ENCODE assay signal across 1 cellular context in the genomic region with DNA sequence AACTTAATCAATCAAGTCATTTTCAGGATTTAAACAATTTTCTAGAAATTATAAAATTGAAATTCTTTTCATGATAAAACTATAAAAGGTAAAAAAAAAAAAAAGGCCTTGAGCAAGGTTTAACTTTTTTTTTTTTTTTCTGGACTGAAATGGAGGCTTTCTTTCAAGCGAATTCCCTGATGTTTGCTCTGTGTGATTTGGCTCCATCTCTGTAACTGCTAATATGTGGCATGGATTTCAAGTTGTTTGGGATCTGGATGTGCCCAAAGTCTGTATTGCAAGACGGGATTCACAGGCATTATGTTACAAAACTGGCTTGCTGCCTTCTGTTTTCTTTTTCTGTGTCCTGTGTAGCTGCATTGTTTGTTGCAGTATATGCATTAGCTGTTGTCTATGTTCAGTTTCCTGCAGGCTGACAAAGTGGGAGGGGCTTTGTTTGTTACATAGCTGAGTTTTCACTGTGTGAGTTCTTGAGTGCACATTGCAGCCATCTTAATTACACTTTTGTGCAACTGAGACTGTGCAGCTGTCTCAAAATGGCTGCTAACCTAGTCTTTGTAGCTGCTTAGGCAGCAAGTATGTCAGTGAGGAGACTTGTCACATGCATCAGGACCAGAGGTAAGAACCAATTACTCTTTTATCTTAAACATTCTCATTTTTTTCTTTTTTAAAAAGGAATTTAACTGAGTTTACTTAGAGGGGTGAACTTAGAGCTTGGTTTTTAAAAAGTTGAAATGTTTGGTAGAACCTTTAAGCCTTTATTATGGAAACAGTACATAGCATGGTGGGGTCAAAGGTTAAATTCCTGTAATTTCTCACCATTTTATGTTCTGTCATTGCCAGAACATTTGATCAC.
TF ChIP-seq lines count a peak whose summit lies in the region.

No MANE protein-coding gene starts in this region.

TF ChIP-seq in K562, 482 proteins besides CTCF, POLR2A, EP300 and RAD21 (continued from another document):
- TF ChIP-seq CUX1 (CRISPR knock-in tag; IDR thresholded peaks at IDR 0.05) = no peak
- no peak for TF ChIP-seq MBD2 (IDR thresholded peaks at IDR 0.05; ENCODE audit: borderline replicate concordance, low read depth)
- TF ChIP-seq ETS2 (tag; IDR thresholded peaks at IDR 0.05; ENCODE audit: borderline replicate concordance, poor library complexity, severe bottlenecking) = no peak
- TF ChIP-seq, protein P1, sequence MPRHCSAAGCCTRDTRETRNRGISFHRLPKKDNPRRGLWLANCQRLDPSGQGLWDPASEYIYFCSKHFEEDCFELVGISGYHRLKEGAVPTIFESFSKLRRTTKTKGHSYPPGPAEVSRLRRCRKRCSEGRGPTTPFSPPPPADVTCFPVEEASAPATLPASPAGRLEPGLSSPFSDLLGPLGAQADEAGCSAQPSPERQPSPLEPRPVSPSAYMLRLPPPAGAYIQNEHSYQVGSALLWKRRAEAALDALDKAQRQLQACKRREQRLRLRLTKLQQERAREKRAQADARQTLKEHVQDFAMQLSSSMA (CRISPR knock-in tag; IDR thresholded peaks at IDR 0.05) = no peak
- no peak for TF ChIP-seq RBM14 (IDR thresholded peaks at IDR 0.05; ENCODE audit: borderline replicate concordance, insufficient read depth, low read depth, low read length)
- no peak for TF ChIP-seq MCM7 (IDR thresholded peaks at IDR 0.05)
TF ChIP-seq in K562: peak in this region for 74.
